18 cellular contexts compared by ENCODE assay signal in the genomic region with DNA sequence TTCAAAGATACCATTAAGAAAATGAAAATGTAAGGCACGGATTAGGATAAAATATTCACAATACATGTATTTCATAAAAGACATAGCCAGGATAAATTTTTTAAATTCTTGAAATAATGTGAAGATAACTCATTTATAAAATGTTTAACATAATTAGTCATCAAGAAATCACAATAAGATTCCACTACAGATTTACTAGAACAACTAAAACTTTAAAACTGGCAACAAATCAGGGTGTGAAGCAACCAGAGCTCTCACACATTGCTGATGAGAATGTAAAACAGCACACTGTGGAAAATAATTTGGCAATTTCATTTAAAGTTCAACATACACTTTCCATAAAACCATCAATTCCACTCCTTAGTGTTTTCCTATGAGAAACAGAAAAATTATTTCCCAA.
"Had no signal": no experiment of that assay in that cellular context is flagged by ENCODE, and none has a peak within 500 bp of the region (broad histone marks: within the 10 kb centered on the region; RNA-seq: fewer than 3 reads in every experiment).

No MANE protein-coding gene starts in this region.

- H3K9me3 ChIP-seq: breast epithelium, esophagus muscularis mucosa, neutrophil had no signal

- H3K27ac ChIP-seq: breast epithelium, esophagus muscularis mucosa, neutrophil had no signal

- DNase-seq: activated CD4-positive, alpha-beta T cell treated with anti-CD3 and anti-CD28 coated beads for 1 hour; activated CD4-positive, alpha-beta T cell treated with anti-CD3 and anti-CD28 coated beads, Interleukin-2, amount 50 U/mL, for 48 hours; activated CD8-positive, alpha-beta memory T cell treated with anti-CD3 and anti-CD28 coated beads, Interleukin-2, amount 10 ng/mL, durations not matched to agents 7 days and 5 days; activated gamma-delta T cell; activated T-cell treated with anti-CD3 and anti-CD28 coated beads, Interleukin-2, amount 50 U/mL, for 4 hours; anterior cingulate cortex; immature natural killer cell; naive thymus-derived CD4-positive, alpha-beta T cell; posterior cingulate gyrus; stimulated activated CD4-positive, alpha-beta T cell treated with anti-CD3 and anti-CD28 coated beads, Interleukin-2, amount 100 ng/mL, for 24 hours; stimulated activated naive CD4-positive, alpha-beta T cell; substantia nigra; T1000; trophoblast cell had no signal

- H3K36me3 ChIP-seq: breast epithelium, esophagus muscularis mucosa, neutrophil had no signal

- ATAC-seq: activated CD8-positive, alpha-beta memory T cell treated with anti-CD3 and anti-CD28 coated beads, Interleukin-2, amount 10 ng/mL, durations not matched to agents 7 days and 5 days; activated T-cell treated with anti-CD3 and anti-CD28 coated beads, Interleukin-2, amount 50 U/mL, for 4 hours; naive thymus-derived CD4-positive, alpha-beta T cell; sciatic nerve had no signal

- H3K4me3 ChIP-seq: breast epithelium, esophagus muscularis mucosa had no signal

- H3K4me1 ChIP-seq: breast epithelium, esophagus muscularis mucosa had no signal

- H3K27me3 ChIP-seq: breast epithelium, esophagus muscularis mucosa, neutrophil had no signal
